8 cellular contexts compared by ENCODE assay signal in genomic region chr11:56783448-56784041, GRCh38. TPM values are rescaled to one million over a fixed set of nuclear protein-coding genes. Genes with fewer than 3 reads are reported as not detected.
A peak's percentile ranks its signal among the peaks of the same experiment; 100 is the strongest.
DNase-seq lines count a peak whose midpoint lies in the region; ATAC-seq, FAIRE-seq and TF ChIP-seq lines count a peak whose summit lies in the region.

No MANE protein-coding gene starts in this region.

- intact Hi-C loops in K562 (cut with micrococcal nuclease): loop anchor here (2.0 to 5.0 kb wide), 2 partner anchors 841 to 1066 kb away; no protein-coding TSS in a partner anchor

- H3K27me3 ChIP-seq in BJ (ENCODE audit: control insufficient read depth, insufficient read depth, low read length): no peaks in the 10 kb centered on the region
- H3K27me3 ChIP-seq in K562 (ENCODE audit: control insufficient read depth in 2 of 2, insufficient read depth in 2 of 2, low read length in 2 of 2): no peaks in the 10 kb centered on the region

- H3K36me3 ChIP-seq in BJ (ENCODE audit: control insufficient read depth, insufficient read depth, low read length) (no peaks in the 10 kb centered on the region), K562 (ENCODE audit: control insufficient read depth, insufficient read depth, low read length) (no peaks in the 10 kb centered on the region)

- H3K36me3 Mint-ChIP-seq in activated naive CD8-positive, alpha-beta T cell treated with anti-CD3 and anti-CD28 coated beads for 36 hours: no peaks in the 10 kb centered on the region

- no peaks in the 10 kb centered on the region for H4K20me1 ChIP-seq in K562 (replicated peaks; ENCODE audit: control insufficient read depth, insufficient read depth, low read length)

- no peaks in the 10 kb centered on the region for H3K9me3 ChIP-seq in K562 (replicated peaks; ENCODE audit: control insufficient read depth, insufficient read depth, low read depth, low read length)

- H3K4me3 ChIP-seq in BJ (ENCODE audit: low read depth, low read length) (no peak overlapping the region), K562 (no peak overlapping the region)

- CTCF ChIA-PET in BJ (lab: Yijun Ruan, JAX): interaction anchor here (0.8 to 1.7 kb wide), 5 partner anchors 9 to 160 kb away, joined by 3 to 9 read pairs (median 3); no protein-coding TSS in a partner anchor
- CTCF ChIA-PET in K562 (lab: Yijun Ruan, JAX; ENCODE audit: low intra/inter-chr PET ratio): interaction anchor here (1.4 kb wide), 1 partner anchor 841 kb away, joined by 3 read pairs; no protein-coding TSS in a partner anchor

- TF ChIP-seq CTCF in BJ (IDR thresholded peaks at IDR 0.05; ENCODE audit: insufficient read depth, low read depth, low read length): peak; percentile 59
- TF ChIP-seq CTCF in GM20000 (IDR thresholded peaks at IDR 0.05; ENCODE audit: extremely low read depth, missing control alignments): peak; percentile 20
- TF ChIP-seq CTCF in K562 (IDR thresholded peaks at IDR 0.05 in 2 of 3, conservative IDR thresholded peaks at IDR 0.05 in 1 of 3; ENCODE audit: insufficient read depth in 2 of 3, low read depth in 1 of 3, low read length in 3 of 3): peak; percentile 16 to 54 (median 42); a peak in 4 of 6 replicates

- under 1% methylated on average over 6 of the region's 6 CpGs for WGBS in K562 (ENCODE audit: insufficient coverage, low coverage, missing lambda C conversion rate)

- no TSS peak for BruUV-seq in K562 (replicated peaks; lab: Mats Ljungman, UMichigan)

- H3K4me1 Mint-ChIP-seq in activated naive CD8-positive, alpha-beta T cell treated with anti-CD3 and anti-CD28 coated beads for 36 hours: no peaks in the 10 kb centered on the region

- DNase-seq in BJ (ENCODE audit: low read depth) (no peak), GM20000 (ENCODE audit: low spot score) (peak; percentile 17), NCI-H2171 (lab: John Stamatoyannopoulos, UW) (peak; percentile 70), K562 (ENCODE audit: extremely low read depth in 1 of 4, low spot score in 3 of 4) (peak; percentile 13 to 54 (median 16)), kidney tubule cell (ENCODE audit: low spot score) (peak; percentile 71), ureter (ENCODE audit: low spot score) (no peak)
- no peak for DNase-seq in activated naive CD8-positive, alpha-beta T cell treated with anti-CD3 and anti-CD28 coated beads for 36 hours

- POLR2A ChIA-PET in BJ (lab: Charles Lee): no interaction called here
- POLR2A ChIA-PET in K562 (lab: Yijun Ruan, JAX): no interaction called here

- no peaks in the 10 kb centered on the region for H3K9me3 Mint-ChIP-seq in activated naive CD8-positive, alpha-beta T cell treated with anti-CD3 and anti-CD28 coated beads for 36 hours

- no peak overlapping the region for H3K27ac ChIP-seq in K562 (ENCODE audit: extremely low read depth, low read depth, low read length)

- H3K27ac Mint-ChIP-seq in activated naive CD8-positive, alpha-beta T cell treated with anti-CD3 and anti-CD28 coated beads for 36 hours: no peak overlapping the region

- no peak for TF ChIP-seq POLR2A in K562 (conservative IDR thresholded peaks at IDR 0.05)

- FAIRE-seq in K562 (lab: Jason Lieb, UNC): no peak

- no peak overlapping the region for H3K9ac ChIP-seq in K562 (ENCODE audit: insufficient read depth in 1 of 2, low read depth in 2 of 2, low read length in 2 of 2)

- in situ Hi-C loops in K562 (cut with MboI): loop anchor here (25.0 kb wide), 1 partner anchor 846 kb away; the partner anchor contains the start of gene OR5I1

- H2AFZ ChIP-seq in K562 (ENCODE audit: low read depth, low read length): no peak overlapping the region

- H3K4me2 ChIP-seq in K562 (ENCODE audit: insufficient read depth, low read length): no peak overlapping the region

- peak; percentile 55 to 65 for TF ChIP-seq RAD21 in K562 (CRISPR knock-in tag; conservative IDR thresholded peaks at IDR 0.05 in 1 of 2, IDR thresholded peaks at IDR 0.05 in 1 of 2)

- H3K4me1 ChIP-seq in K562 (replicated peaks in 1 of 2; ENCODE audit: control insufficient read depth in 2 of 2, insufficient read depth in 2 of 2, low read length in 2 of 2): no peaks in the 10 kb centered on the region

- H3K4me3 Mint-ChIP-seq in activated naive CD8-positive, alpha-beta T cell treated with anti-CD3 and anti-CD28 coated beads for 36 hours: no peak overlapping the region

- H3K27me3 Mint-ChIP-seq in activated naive CD8-positive, alpha-beta T cell treated with anti-CD3 and anti-CD28 coated beads for 36 hours: no peaks in the 10 kb centered on the region

- H3K9me1 ChIP-seq in K562 (ENCODE audit: control insufficient read depth, insufficient read depth, low read length): no peaks in the 10 kb centered on the region

- ATAC-seq in K562 (peak; percentile 49; the same call in 1 of the 3 replicates), GM18870 (IDR thresholded peaks at IDR 0.05; ENCODE audit: unreplicated experiment) (no peak)

- no peak for TF ChIP-seq EP300 in K562 (IDR thresholded peaks at IDR 0.05; ENCODE audit: low read length)

- no peaks in the 10 kb centered on the region for H3K79me2 ChIP-seq in K562 (ENCODE audit: control insufficient read depth, insufficient read depth, low read length)

TF ChIP-seq in K562, 482 proteins besides CTCF, POLR2A, EP300 and RAD21:
- TF ChIP-seq DEAF1 (CRISPR knock-in tag; IDR thresholded peaks at IDR 0.05): peak; percentile 45; the same call in 1 of the 2 replicates
- no peak for TF ChIP-seq MYC (IDR thresholded peaks at IDR 0.05; ENCODE audit: low read depth, low read length)
- no peak for TF ChIP-seq MYC (CRISPR knock-in tag; IDR thresholded peaks at IDR 0.05; ENCODE audit: borderline replicate concordance, low read depth)

RNA-seq across cellular contexts. Expression of gene OR9G4, which starts 35.0 kb away (rescaled TPM):
- polyA plus RNA-seq in BJ (2011; rRNA removed) (not detected in 2 replicates), K562 (2011; rRNA removed) (not detected in 2 replicates), K562 (2014; fragmentation: Illumina TruSeq; extraction: Trizol) (not detected in 2 replicates), K562 (2014; fragmentation: Nextera tagmentation; extraction: Ambion mirVana) (not detected), K562 (2014; rRNA removed) (not detected in 2 replicates)
- not detected in 2 replicates for polyA minus RNA-seq in BJ (2011; rRNA and poly(A)+ RNA removed)
- total RNA-seq in K562 (2011; cell fraction: chromatin; rRNA removed; ENCODE audit: low replicate concordance): not detected in 2 replicates
- total RNA-seq in K562 (2011; cell fraction: nucleolus; rRNA removed): not detected in 2 replicates
- total RNA-seq in K562 (2011; cell fraction: nucleoplasm; rRNA removed): not detected in 2 replicates
- total RNA-seq in K562 (2014; rRNA removed) (not detected in 2 replicates), K562 (2014; rRNA removed; fragmentation: Illumina TruSeq; extraction: Trizol) (not detected in 2 replicates), K562 (2015; rRNA removed; fragmentation: Illumina TruSeq; extraction: Trizol) (not detected in 2 replicates), K562 (2021) (not detected in 2 replicates), ureter (not detected)
- polyA plus RNA-seq in K562 (2011; cell fraction: cytosol; rRNA removed): not detected in 2 replicates
- not detected in 2 replicates for polyA plus RNA-seq in K562 (2011; cell fraction: nucleus; rRNA removed)
- not detected in 2 replicates for polyA plus RNA-seq in K562 (2012)
- polyA minus RNA-seq in K562 (2011; rRNA and poly(A)+ RNA removed): not detected in 2 replicates
- polyA minus RNA-seq in K562 (2011; cell fraction: cytosol; rRNA and poly(A)+ RNA removed): not detected in 2 replicates
- not detected in 2 replicates for polyA minus RNA-seq in K562 (2011; cell fraction: nucleus; rRNA and poly(A)+ RNA removed)
- not detected for total RNA-seq in activated naive CD8-positive, alpha-beta T cell treated with anti-CD3 and anti-CD28 coated beads for 36 hours

Comparison
In these comparisons a context has a peak if more than half of its experiments do, and no peak if none do; other contexts are left out.
1. DNase-seq: peak in GM20000 (single experiment), NCI-H2171 (single experiment), K562 (4 of 4) and kidney tubule cell (single experiment); none in BJ (single experiment), activated naive CD8-positive, alpha-beta T cell treated with anti-CD3 and anti-CD28 coated beads for 36 hours (single experiment) and ureter (single experiment).
2. Peak in every context shown above with its lines, with median percentiles within 50 percentile points of each other: CTCF ChIP-seq.